ENCODE assay signal across 30 cellular contexts in genomic region chr17:12133183-12133582, GRCh38.
A peak's percentile ranks its signal among the peaks of the same experiment; 100 is the strongest.
DNase-seq lines count a peak whose midpoint lies in the region; ATAC-seq, FAIRE-seq and TF ChIP-seq lines count a peak whose summit lies in the region.
"Had no signal": no experiment of that assay in that cellular context is flagged by ENCODE, and none has a peak within 500 bp of the region (broad histone marks: within the 10 kb centered on the region; RNA-seq: fewer than 3 reads in every experiment).

No MANE protein-coding gene starts in this region.

- H2BK120ac ChIP-seq in mesenchymal stem cell (ENCODE audit: low read depth, low read length) = no peak overlapping the region

- H3K27ac Mint-ChIP-seq in activated naive CD4-positive, alpha-beta T cell treated with anti-CD3 and anti-CD28 coated beads, Interleukin-2, amount 50 U/mL, for 24 hours = peak overlapping the region; percentile 8
- H3K27ac Mint-ChIP-seq in activated naive CD4-positive, alpha-beta T cell treated with anti-CD3 and anti-CD28 coated beads for 36 hours = no peak overlapping the region
- no peak overlapping the region for H3K27ac Mint-ChIP-seq in astrocyte (ENCODE audit: unreplicated experiment)
- H3K27ac Mint-ChIP-seq in activated T-cell treated with anti-CD3 and anti-CD28 coated beads, Interleukin-2, amount 50 U/mL, for 24 hours = no peak overlapping the region
- H3K27ac Mint-ChIP-seq in effector memory CD8-positive, alpha-beta T cell = peak overlapping the region in 1 of 2 donors; percentile 17
- H3K27ac Mint-ChIP-seq: activated naive CD8-positive, alpha-beta T cell treated with anti-CD3 and anti-CD28 coated beads, Interleukin-2, amount 50 U/mL, for 24 hours; CD4-positive, alpha-beta memory T cell; GM23338; nephron progenitor cell; T-helper 2 cell treated with Interferon-gamma antibody and Interleukin-4, amounts not matched to agents 5 μg/mL and 100 μg/mL, for 36 hours had no signal

- H2AFZ ChIP-seq in astrocyte (ENCODE audit: low read depth, low read length) (no peak overlapping the region), mesenchymal stem cell (ENCODE audit: low read depth, low read length) (no peak overlapping the region)
- H2AFZ ChIP-seq: GM23338 had no signal

- no peak for TF ChIP-seq CTCF in astrocyte (IDR thresholded peaks at IDR 0.05; ENCODE audit: insufficient read depth, low read depth, low read length)

- H3K9me3 Mint-ChIP-seq in activated naive CD4-positive, alpha-beta T cell treated with anti-CD3 and anti-CD28 coated beads, Interleukin-2, amount 50 U/mL, for 24 hours = peaks cover 13% of the 10 kb centered on the region
- peaks cover 9% of the 10 kb centered on the region for H3K9me3 Mint-ChIP-seq in activated naive CD4-positive, alpha-beta T cell treated with anti-CD3 and anti-CD28 coated beads for 36 hours
- H3K9me3 Mint-ChIP-seq in astrocyte (ENCODE audit: unreplicated experiment) = peaks cover 1% of the 10 kb centered on the region
- peaks cover 13% of the 10 kb centered on the region for H3K9me3 Mint-ChIP-seq in activated T-cell treated with anti-CD3 and anti-CD28 coated beads, Interleukin-2, amount 50 U/mL, for 24 hours
- H3K9me3 Mint-ChIP-seq in effector memory CD8-positive, alpha-beta T cell = peaks cover 0 to 8% of the 10 kb centered on the region in 2 donors

- no peak overlapping the region for H3K4me3 ChIP-seq in astrocyte (ENCODE audit: insufficient read depth, low read depth, low read length)
- H3K4me3 ChIP-seq in mesenchymal stem cell (ENCODE audit: insufficient read depth in 1 of 2, low read depth in 1 of 2, low read length in 2 of 2) = no peak overlapping the region
- H3K4me3 ChIP-seq: body of pancreas, GM23338, lower lobe of right lung, ovary, upper lobe of right lung had no signal

- H3K14ac ChIP-seq in mesenchymal stem cell (ENCODE audit: low read length in 2 of 2) = no peak overlapping the region

- 85% methylated on average over 4 of the region's 6 CpGs for WGBS in mesenchymal stem cell

- H3K9ac ChIP-seq in astrocyte (ENCODE audit: low read length) (no peak overlapping the region), mesenchymal stem cell (ENCODE audit: low read length) (no peak overlapping the region)

- no peaks in the 10 kb centered on the region for H3K4me1 Mint-ChIP-seq in activated naive CD4-positive, alpha-beta T cell treated with anti-CD3 and anti-CD28 coated beads, Interleukin-2, amount 50 U/mL, for 24 hours
- no peaks in the 10 kb centered on the region for H3K4me1 Mint-ChIP-seq in activated naive CD4-positive, alpha-beta T cell treated with anti-CD3 and anti-CD28 coated beads for 36 hours (ENCODE audit: low read depth)
- H3K4me1 Mint-ChIP-seq in astrocyte (ENCODE audit: low read depth, unreplicated experiment) = peaks cover 3% of the 10 kb centered on the region
- no peaks in the 10 kb centered on the region for H3K4me1 Mint-ChIP-seq in activated T-cell treated with anti-CD3 and anti-CD28 coated beads, Interleukin-2, amount 50 U/mL, for 24 hours (ENCODE audit: low read depth)
- peaks cover 0 to 7% of the 10 kb centered on the region in 2 donors for H3K4me1 Mint-ChIP-seq in effector memory CD8-positive, alpha-beta T cell (ENCODE audit: low read depth in 2 of 2)
- H3K4me1 Mint-ChIP-seq: activated naive CD8-positive, alpha-beta T cell treated with anti-CD3 and anti-CD28 coated beads, Interleukin-2, amount 50 U/mL, for 24 hours; CD4-positive, alpha-beta memory T cell; GM23338; nephron progenitor cell had no signal

- no peak for ATAC-seq in effector memory CD8-positive, alpha-beta T cell (replicated peaks)
- no peak for ATAC-seq in HG03175 (IDR thresholded peaks at IDR 0.05; ENCODE audit: unreplicated experiment)
- ATAC-seq: activated naive CD8-positive, alpha-beta T cell treated with anti-CD3 and anti-CD28 coated beads, Interleukin-2, amount 50 U/mL, for 24 hours; body of pancreas; GM23338; lower lobe of right lung; upper lobe of right lung had no signal

- no peak overlapping the region for H4K8ac ChIP-seq in mesenchymal stem cell (ENCODE audit: low read length)

- DNase-seq in activated naive CD4-positive, alpha-beta T cell treated with anti-CD3 and anti-CD28 coated beads for 36 hours = no peak
- DNase-seq in astrocyte (ENCODE audit: low read depth) (peak; percentile 76), mesenchymal stem cell (peak; percentile 27), NCI-H524 treated with DMSO at 0.1 percent for 48 hours (lab: John Stamatoyannopoulos, UW) (no peak)
- no peak for DNase-seq in activated T-cell treated with anti-CD3 and anti-CD28 coated beads, Interleukin-2, amount 50 U/mL, for 24 hours
- no peak for DNase-seq in effector memory CD8-positive, alpha-beta T cell
- DNase-seq: activated CD4-positive, alpha-beta T cell treated with anti-CD3 and anti-CD28 coated beads for 4 hours; activated CD8-positive, alpha-beta memory T cell treated with anti-CD3 and anti-CD28 coated beads for 24 hours; activated gamma-delta T cell; activated naive CD8-positive, alpha-beta T cell treated with anti-CD3 and anti-CD28 coated beads, Interleukin-2, amount 50 U/mL, for 24 hours; AML-193; body of pancreas; CD4-positive, alpha-beta memory T cell; kidney glomerular epithelial cell; lower lobe of right lung; NCI-H2029 treated with DMSO at 0.1 percent for 48 hours; NCI-H345; NCI-H774; nephron progenitor cell; ovary; retina; stimulated activated CD4-positive, alpha-beta T cell treated with anti-CD3 and anti-CD28 coated beads, Interleukin-2, amount 100 ng/mL, for 24 hours; upper lobe of right lung had no signal

- H2BK12ac ChIP-seq in mesenchymal stem cell (ENCODE audit: low read length in 2 of 2) = no peak overlapping the region

- no peaks in the 10 kb centered on the region for H3K79me2 ChIP-seq in astrocyte (ENCODE audit: insufficient read depth, low read length)

- FAIRE-seq in astrocyte (lab: Jason Lieb, UNC) = no peak
- FAIRE-seq: GM12892 had no signal

- peaks cover 4% of the 10 kb centered on the region for H3K79me1 ChIP-seq in mesenchymal stem cell (replicated peaks; ENCODE audit: low read length, poor library complexity, severe bottlenecking)

- H3K36me3 Mint-ChIP-seq in activated naive CD4-positive, alpha-beta T cell treated with anti-CD3 and anti-CD28 coated beads, Interleukin-2, amount 50 U/mL, for 24 hours = peaks cover 49% of the 10 kb centered on the region
- H3K36me3 Mint-ChIP-seq in activated naive CD4-positive, alpha-beta T cell treated with anti-CD3 and anti-CD28 coated beads for 36 hours (ENCODE audit: low read depth) = peaks cover 81% of the 10 kb centered on the region
- peaks cover 20% of the 10 kb centered on the region for H3K36me3 Mint-ChIP-seq in astrocyte (ENCODE audit: low read depth, unreplicated experiment)
- H3K36me3 Mint-ChIP-seq in activated T-cell treated with anti-CD3 and anti-CD28 coated beads, Interleukin-2, amount 50 U/mL, for 24 hours (ENCODE audit: low read depth) = peaks cover 97% of the 10 kb centered on the region
- H3K36me3 Mint-ChIP-seq in effector memory CD8-positive, alpha-beta T cell (ENCODE audit: insufficient read depth) = peaks cover 32% of the 10 kb centered on the region

- H3K27ac ChIP-seq in astrocyte (ENCODE audit: low read depth, low read length) = no peak overlapping the region
- H3K27ac ChIP-seq in mesenchymal stem cell (ENCODE audit: low read length, poor library complexity, severe bottlenecking) = no peak overlapping the region
- H3K27ac ChIP-seq: 22Rv1, body of pancreas, lower lobe of right lung, ovary, upper lobe of right lung, VCaP had no signal

- no peak overlapping the region for H3K23ac ChIP-seq in mesenchymal stem cell (ENCODE audit: low read length in 2 of 2)

- H2AK5ac ChIP-seq in mesenchymal stem cell (ENCODE audit: low read length, severe bottlenecking) = no peak overlapping the region

- H3K4me1 ChIP-seq in astrocyte (ENCODE audit: insufficient read depth, low read length) = peaks cover 4% of the 10 kb centered on the region
- no peaks in the 10 kb centered on the region for H3K4me1 ChIP-seq in mesenchymal stem cell (ENCODE audit: control insufficient read depth, insufficient read depth, low read depth, low read length)
- H3K4me1 ChIP-seq: body of pancreas, lower lobe of right lung, upper lobe of right lung had no signal

- no peak overlapping the region for H2BK15ac ChIP-seq in mesenchymal stem cell (ENCODE audit: low read depth, poor library complexity, severe bottlenecking)

- H3K36me3 ChIP-seq in astrocyte (ENCODE audit: insufficient read depth, low read length) = peaks cover 19% of the 10 kb centered on the region
- peaks cover 11 to 77% of the 10 kb centered on the region in 2 experiments for H3K36me3 ChIP-seq in mesenchymal stem cell (ENCODE audit: control insufficient read depth in 1 of 2, insufficient read depth in 2 of 2, low read depth in 1 of 2, low read length in 2 of 2)
- H3K36me3 ChIP-seq: ovary had no signal

- intact Hi-C loops in activated naive CD4-positive, alpha-beta T cell treated with anti-CD3 and anti-CD28 coated beads for 36 hours (cut with micrococcal nuclease) = no loop called here

- H3K27me3 ChIP-seq in astrocyte (ENCODE audit: insufficient read depth, low read length) (no peaks in the 10 kb centered on the region), mesenchymal stem cell (ENCODE audit: control insufficient read depth in 1 of 2, insufficient read depth in 1 of 2, low read length in 2 of 2) (no peaks in the 10 kb centered on the region)
- H3K27me3 ChIP-seq: body of pancreas, ovary, upper lobe of right lung had no signal

- no peak overlapping the region for H3K18ac ChIP-seq in mesenchymal stem cell (ENCODE audit: low read depth in 1 of 2, low read length in 2 of 2)

- no peaks in the 10 kb centered on the region for H4K20me1 ChIP-seq in astrocyte (ENCODE audit: insufficient read depth, low read length)

- H2BK5ac ChIP-seq in mesenchymal stem cell (ENCODE audit: low read depth, low read length, poor library complexity, severe bottlenecking) = no peak overlapping the region

- H4K91ac ChIP-seq in mesenchymal stem cell (ENCODE audit: low read length) = no peak overlapping the region

- H3K4me2 ChIP-seq in astrocyte (ENCODE audit: low read length) (no peak overlapping the region), mesenchymal stem cell (ENCODE audit: low read length, poor library complexity, severe bottlenecking) (no peak overlapping the region)
- H3K4me2 ChIP-seq: GM23338 had no signal

- no peaks in the 10 kb centered on the region for H3K9me3 ChIP-seq in astrocyte (ENCODE audit: insufficient read depth, low read depth, low read length)
- H3K9me3 ChIP-seq in mesenchymal stem cell (ENCODE audit: control insufficient read depth, low read length) = peaks cover 25% of the 10 kb centered on the region
- H3K9me3 ChIP-seq: body of pancreas, lower lobe of right lung, ovary, upper lobe of right lung had no signal

- CTCF ChIA-PET in activated naive CD4-positive, alpha-beta T cell treated with anti-CD3 and anti-CD28 coated beads for 36 hours (lab: Charles Lee) = no interaction called here

- H3K4me3 Mint-ChIP-seq in activated naive CD4-positive, alpha-beta T cell treated with anti-CD3 and anti-CD28 coated beads, Interleukin-2, amount 50 U/mL, for 24 hours = no peak overlapping the region
- H3K4me3 Mint-ChIP-seq in activated naive CD4-positive, alpha-beta T cell treated with anti-CD3 and anti-CD28 coated beads for 36 hours = no peak overlapping the region
- no peak overlapping the region for H3K4me3 Mint-ChIP-seq in astrocyte (ENCODE audit: unreplicated experiment)
- no peak overlapping the region for H3K4me3 Mint-ChIP-seq in activated T-cell treated with anti-CD3 and anti-CD28 coated beads, Interleukin-2, amount 50 U/mL, for 24 hours
- H3K4me3 Mint-ChIP-seq in effector memory CD8-positive, alpha-beta T cell = no peak overlapping the region
- H3K4me3 Mint-ChIP-seq: activated naive CD8-positive, alpha-beta T cell treated with anti-CD3 and anti-CD28 coated beads, Interleukin-2, amount 50 U/mL, for 24 hours; CD4-positive, alpha-beta memory T cell; GM23338; nephron progenitor cell; T-helper 2 cell treated with Interferon-gamma antibody and Interleukin-4, amounts not matched to agents 5 μg/mL and 100 μg/mL, for 36 hours had no signal

- H3K4ac ChIP-seq in mesenchymal stem cell (ENCODE audit: low read depth in 1 of 2, low read length in 2 of 2) = no peak overlapping the region

- no peaks in the 10 kb centered on the region for H3K27me3 Mint-ChIP-seq in activated naive CD4-positive, alpha-beta T cell treated with anti-CD3 and anti-CD28 coated beads, Interleukin-2, amount 50 U/mL, for 24 hours
- H3K27me3 Mint-ChIP-seq in activated naive CD4-positive, alpha-beta T cell treated with anti-CD3 and anti-CD28 coated beads for 36 hours (ENCODE audit: low read depth) = no peaks in the 10 kb centered on the region
- no peaks in the 10 kb centered on the region for H3K27me3 Mint-ChIP-seq in astrocyte (ENCODE audit: low read depth, unreplicated experiment)
- H3K27me3 Mint-ChIP-seq in activated T-cell treated with anti-CD3 and anti-CD28 coated beads, Interleukin-2, amount 50 U/mL, for 24 hours = no peaks in the 10 kb centered on the region
- H3K27me3 Mint-ChIP-seq in effector memory CD8-positive, alpha-beta T cell = no peaks in the 10 kb centered on the region
- H3K27me3 Mint-ChIP-seq: activated naive CD8-positive, alpha-beta T cell treated with anti-CD3 and anti-CD28 coated beads, Interleukin-2, amount 50 U/mL, for 24 hours; CD4-positive, alpha-beta memory T cell had no signal

Comparison
In these comparisons a context has a peak if more than half of its experiments do, and no peak if none do; other contexts are left out.
1. DNase-seq: peak in astrocyte (single experiment) and mesenchymal stem cell (single experiment); none in activated naive CD4-positive, alpha-beta T cell treated with anti-CD3 and anti-CD28 coated beads for 36 hours (single experiment), activated T-cell treated with anti-CD3 and anti-CD28 coated beads, Interleukin-2, amount 50 U/mL, for 24 hours (single experiment), NCI-H524 treated with DMSO at 0.1 percent for 48 hours (single experiment) and effector memory CD8-positive, alpha-beta T cell (0 of 3).